13 cellular contexts compared by ENCODE assay signal in the genomic region with DNA sequence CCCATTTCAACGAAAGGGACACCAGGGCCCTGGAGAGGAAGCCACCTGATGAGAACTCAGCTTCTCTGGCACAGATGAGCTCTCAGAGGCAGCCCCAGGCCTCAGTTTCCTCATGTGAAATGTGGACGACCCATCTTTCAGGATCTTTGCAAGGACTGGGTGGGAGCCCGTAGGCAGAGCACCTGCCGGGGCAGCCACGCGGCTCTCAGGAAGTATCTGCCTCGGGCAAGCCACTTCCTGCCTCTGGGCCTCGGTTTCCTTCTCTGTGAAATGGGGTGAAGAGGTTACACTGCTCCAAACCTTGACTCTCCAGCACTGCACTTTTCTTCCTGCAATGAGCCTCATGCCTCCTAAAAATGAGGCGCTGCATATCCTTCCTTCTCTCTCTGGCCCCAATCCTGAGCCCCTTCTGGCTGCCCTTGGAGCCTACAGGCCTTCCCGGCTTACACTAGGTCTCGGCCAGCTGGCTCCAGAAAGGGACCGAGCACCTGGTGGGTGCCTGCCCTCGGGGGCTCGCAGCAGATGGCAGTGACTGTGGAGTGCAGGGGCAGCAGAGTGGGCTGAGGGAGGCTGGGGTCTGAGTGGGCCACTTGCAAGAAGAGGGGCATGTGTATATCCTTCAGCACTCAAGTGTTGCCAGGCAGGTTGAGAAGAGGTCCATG. TPM values are rescaled to one million over a fixed set of nuclear protein-coding genes. Genes with fewer than 3 reads are reported as not detected.
DNase-seq lines count a peak whose midpoint lies in the region; ATAC-seq and TF ChIP-seq lines count a peak whose summit lies in the region.
"Had no signal": no experiment of that assay in that cellular context is flagged by ENCODE, and none has a peak within 500 bp of the region (broad histone marks: within the 10 kb centered on the region; RNA-seq: fewer than 3 reads in every experiment).

No MANE protein-coding gene starts in this region.

- intact Hi-C loops in dorsolateral prefrontal cortex (cut with DNase I): no loop called here

- DNase-seq in activated gamma-delta T cell treated with Interleukin-2 at 50 U/mL for 16 hours (peak; percentile 42), activated gamma-delta T cell (lab: John Stamatoyannopoulos, UW) (no peak), T-cell (peak in 2 of 34 experiments; percentile 24 to 39), dorsolateral prefrontal cortex (no peak), NCI-H1092 treated with DMSO at 0.1 percent for 48 hours (lab: John Stamatoyannopoulos, UW) (no peak), NCI-H1930 (lab: John Stamatoyannopoulos, UW) (no peak)
- peak in 1 of 2 donors; percentile 71 for DNase-seq in stimulated activated effector memory CD8-positive, alpha-beta T cell treated with anti-CD3 and anti-CD28 coated beads, Interleukin-12 subunit alpha, Interleukin-12 subunit beta, amount 100 ng/mL, for 72 hours (ENCODE audit: low spot score in 2 of 2)
- DNase-seq: colonic mucosa; islet precursor cell; NCI-H2081; nucleus accumbens; stimulated activated CD4-positive, alpha-beta T cell treated with anti-CD3 and anti-CD28 coated beads, Interleukin-2, amount 100 ng/mL, for 24 hours had no signal

- peak overlapping the region; percentile 31 to 89 (median 60) for H3K4me3 Mint-ChIP-seq in T-cell
- H3K4me3 Mint-ChIP-seq in stimulated activated effector memory CD8-positive, alpha-beta T cell treated with anti-CD3 and anti-CD28 coated beads, Interleukin-12 subunit alpha, Interleukin-12 subunit beta, amount 100 ng/mL, for 72 hours: peak overlapping the region; percentile 95

- CTCF ChIA-PET in T-cell (lab: Charles Lee): interaction anchor here (0.5 to 0.9 kb wide), 3 partner anchors 10 to 256 kb away, joined by 3 to 9 read pairs (median 4); no protein-coding TSS in a partner anchor

- no peak for TF ChIP-seq CTCF in dorsolateral prefrontal cortex (IDR thresholded peaks at IDR 0.05 in 54 of 56, conservative IDR thresholded peaks at IDR 0.05 in 2 of 56; ENCODE audit: low read depth in 1 of 56, partially characterized antibody in 56 of 56)

- H3K27ac ChIP-seq in dorsolateral prefrontal cortex: peak overlapping the region in 36 of 59 donors; percentile 6 to 96 (median 60)
- H3K27ac ChIP-seq: colonic mucosa had no signal

- ATAC-seq in T-cell (replicated peaks in 1 of 4) (peak in 3 of 4 experiments; percentile 15 to 21 (median 17)), HG03045 (IDR thresholded peaks at IDR 0.05; ENCODE audit: unreplicated experiment) (no peak)
- ATAC-seq in stimulated activated effector memory CD8-positive, alpha-beta T cell treated with anti-CD3 and anti-CD28 coated beads, Interleukin-12 subunit alpha, Interleukin-12 subunit beta, amount 100 ng/mL, for 72 hours: no peak

- POLR2A ChIA-PET in T-cell (lab: Charles Lee): interaction anchor here in 1 of 2 donors (0.6 kb wide), 1 partner anchor 18 kb away, joined by 4 read pairs; no protein-coding TSS in a partner anchor

- H3K27me3 Mint-ChIP-seq in T-cell: peaks cover 6 to 10% of the 10 kb centered on the region in 2 donors

- peaks cover 0 to 3% (median 0%) of the 10 kb centered on the region in 45 donors for H3K27me3 ChIP-seq in dorsolateral prefrontal cortex

- H3K9me3 Mint-ChIP-seq in T-cell: no peaks in the 10 kb centered on the region
- no peaks in the 10 kb centered on the region for H3K9me3 Mint-ChIP-seq in stimulated activated effector memory CD8-positive, alpha-beta T cell treated with anti-CD3 and anti-CD28 coated beads, Interleukin-12 subunit alpha, Interleukin-12 subunit beta, amount 100 ng/mL, for 72 hours

- peak overlapping the region; percentile 90 to 95 for H3K27ac Mint-ChIP-seq in T-cell
- H3K27ac Mint-ChIP-seq in stimulated activated effector memory CD8-positive, alpha-beta T cell treated with anti-CD3 and anti-CD28 coated beads, Interleukin-12 subunit alpha, Interleukin-12 subunit beta, amount 100 ng/mL, for 72 hours: peak overlapping the region; percentile 93

- peak overlapping the region in 11 of 59 donors; percentile 3 to 36 (median 21) for H3K4me3 ChIP-seq in dorsolateral prefrontal cortex
- H3K4me3 ChIP-seq: colonic mucosa had no signal

- H3K4me1 Mint-ChIP-seq in T-cell: peaks cover 60 to 76% (median 64%) of the 10 kb centered on the region in 3 donors
- H3K4me1 Mint-ChIP-seq in stimulated activated effector memory CD8-positive, alpha-beta T cell treated with anti-CD3 and anti-CD28 coated beads, Interleukin-12 subunit alpha, Interleukin-12 subunit beta, amount 100 ng/mL, for 72 hours: peaks cover 84% of the 10 kb centered on the region

- H3K36me3 Mint-ChIP-seq in T-cell: no peaks in the 10 kb centered on the region
- peaks cover 46% of the 10 kb centered on the region for H3K36me3 Mint-ChIP-seq in stimulated activated effector memory CD8-positive, alpha-beta T cell treated with anti-CD3 and anti-CD28 coated beads, Interleukin-12 subunit alpha, Interleukin-12 subunit beta, amount 100 ng/mL, for 72 hours

RNA-seq across cellular contexts. Expression of a gene that starts 3.5 kb away (rescaled TPM):
- total RNA-seq in T-cell: 100 to 1,000 TPM in 4 of 5 donors, 10 to 100 TPM in 1; 71.3 to 127 (median 102) TPM
- total RNA-seq in dorsolateral prefrontal cortex: 100 to 1,000 TPM in 39 of 120 experiments, 10 to 100 TPM in 81; 42.5 to 168 (median 93.8) TPM

RNA-seq across cellular contexts. Expression of a gene that starts 15.3 kb away (rescaled TPM):
- total RNA-seq in T-cell: 10 to 100 TPM; 38.3 to 59.8 (median 55.0) TPM
- total RNA-seq in dorsolateral prefrontal cortex: 100 to 1,000 TPM in 1 of 120 experiments, 10 to 100 TPM in 118, 1 to 10 TPM in 1; 7.4 to 118 (median 26.3) TPM

RNA-seq across cellular contexts. Expression of a gene that starts 25.2 kb away (rescaled TPM):
- total RNA-seq in T-cell (under 1 TPM in 3 of 5 donors, not detected in 2; 0.16 to 0.33 (median 0.30) TPM), dorsolateral prefrontal cortex (10 to 100 TPM in 1 of 120 experiments, 1 to 10 TPM in 99, under 1 TPM in 19, not detected in 1; 0.44 to 11.8 (median 1.8) TPM)

RNA-seq across cellular contexts. Expression of a gene that starts 36.7 kb away (rescaled TPM):
- 1 to 10 TPM in 3 of 5 donors, not detected in 2; 1.5 to 1.7 (median 1.5) TPM for total RNA-seq in T-cell
- total RNA-seq in dorsolateral prefrontal cortex: 1 to 10 TPM in 56 of 120 experiments, under 1 TPM in 35, not detected in 29; 0.43 to 7.1 (median 1.2) TPM

Comparison
In these comparisons a context has a peak if more than half of its experiments do, and no peak if none do; other contexts are left out.
1. ATAC-seq: peak in T-cell (3 of 4); none in stimulated activated effector memory CD8-positive, alpha-beta T cell treated with anti-CD3 and anti-CD28 coated beads, Interleukin-12 subunit alpha, Interleukin-12 subunit beta, amount 100 ng/mL, for 72 hours (single experiment) and HG03045 (single experiment).